In the genomic region with DNA sequence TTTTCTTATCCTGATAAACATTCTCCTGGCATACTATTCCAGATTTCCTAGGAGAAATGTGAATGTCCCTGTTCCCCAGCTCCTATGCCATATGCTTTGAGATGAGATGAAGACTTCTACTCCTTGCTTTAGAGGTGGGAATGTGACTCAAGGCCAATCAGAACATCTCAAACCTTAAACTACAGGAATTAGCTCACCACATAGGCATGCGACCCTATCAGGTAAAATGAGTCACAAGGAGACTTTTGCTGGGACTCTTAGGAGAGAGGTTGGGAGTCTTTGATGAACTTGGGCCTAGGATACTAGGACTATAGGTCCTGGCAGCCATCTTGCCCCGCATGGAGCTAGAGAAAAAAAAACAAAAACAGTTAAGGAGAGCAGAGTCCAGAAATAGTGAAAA, we compare ENCODE assay signal across 2 cellular contexts.
TF ChIP-seq lines count a peak whose summit lies in the region.

No MANE protein-coding gene starts in this region.

TF ChIP-seq in SK-N-SH treated with all-trans-retinoic acid at 6 μM for 48 hours, 23 proteins besides CTCF, POLR2A, EP300 and RAD21 (continued from another document):
- TF ChIP-seq CREB5 (CRISPR knock-in tag; IDR thresholded peaks at IDR 0.05; ENCODE audit: low read depth), result no peak

TF ChIP-seq in WTC11, 78 proteins besides CTCF, POLR2A, EP300 and RAD21 (continued from another document):
- no peak for TF ChIP-seq PRDM15 (CRISPR knock-in tag; IDR thresholded peaks at IDR 0.05)
- no peak for TF ChIP-seq PREB (CRISPR knock-in tag; IDR thresholded peaks at IDR 0.05; ENCODE audit: borderline replicate concordance)
- TF ChIP-seq ESRRA (CRISPR knock-in tag; IDR thresholded peaks at IDR 0.05; ENCODE audit: borderline replicate concordance), result no peak
- no peak for TF ChIP-seq AR (CRISPR knock-in tag; IDR thresholded peaks at IDR 0.05)
- TF ChIP-seq SP1 (CRISPR knock-in tag; conservative IDR thresholded peaks at IDR 0.05), result no peak
- no peak for TF ChIP-seq STAT6 (CRISPR knock-in tag; conservative IDR thresholded peaks at IDR 0.05; ENCODE audit: low read depth)
- TF ChIP-seq NR1H2 (CRISPR knock-in tag; IDR thresholded peaks at IDR 0.05), result no peak
TF ChIP-seq in WTC11: peak in this region for 0.
